14 cellular contexts compared by ENCODE assay signal in the genomic region with DNA sequence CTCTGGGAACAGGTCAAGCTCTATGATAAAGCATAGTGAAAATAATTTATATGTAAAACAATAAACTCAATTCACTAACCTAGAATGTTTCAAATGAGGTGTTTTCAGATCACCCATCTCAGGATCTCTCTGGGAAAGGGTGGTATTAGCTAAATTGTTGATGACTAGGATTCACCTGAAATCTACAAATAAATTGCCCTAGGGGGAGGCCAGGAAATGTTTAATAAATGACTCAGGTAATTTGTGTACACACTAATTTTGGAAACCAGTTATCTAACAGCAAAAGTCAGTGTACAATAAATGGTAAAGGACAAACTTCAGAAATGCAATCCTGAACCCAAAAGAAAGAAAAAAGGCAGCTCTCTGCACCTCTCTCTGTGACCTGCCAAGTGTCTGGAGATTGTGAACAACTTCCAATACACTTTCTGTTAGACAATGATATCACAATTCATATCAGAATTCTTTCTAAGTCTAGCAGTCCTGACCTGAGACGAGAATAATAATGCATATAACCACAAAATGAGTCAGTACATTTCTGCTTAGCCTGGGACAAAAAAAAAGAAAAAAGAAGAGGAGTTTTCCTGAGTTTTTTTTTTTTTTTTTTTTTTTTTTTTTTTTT.
DNase-seq lines count a peak whose midpoint lies in the region; ATAC-seq and TF ChIP-seq lines count a peak whose summit lies in the region.
"Had no signal": no experiment of that assay in that cellular context is flagged by ENCODE, and none has a peak within 500 bp of the region (broad histone marks: within the 10 kb centered on the region; RNA-seq: fewer than 3 reads in every experiment).

No MANE protein-coding gene starts in this region.

- intact Hi-C loops in left cardiac atrium (cut with DNase I), result no loop called here

- POLR2A ChIA-PET in BJ (lab: Charles Lee), result no interaction called here

- H3K9me3 ChIP-seq in adipocyte (ENCODE audit: control insufficient read depth, low read length), result no peaks in the 10 kb centered on the region

- ATAC-seq in GM19452 (IDR thresholded peaks at IDR 0.05; ENCODE audit: unreplicated experiment) (no peak), left cardiac atrium (no peak)
- ATAC-seq: activated CD8-positive, alpha-beta T cell treated with anti-CD3 and anti-CD28 coated beads for 36 hours had no signal

- no peak overlapping the region for H3K9ac ChIP-seq in adipocyte (ENCODE audit: low read length)

- TF ChIP-seq CTCF in BJ (IDR thresholded peaks at IDR 0.05; ENCODE audit: insufficient read depth, low read depth, low read length), result no peak

- no peaks in the 10 kb centered on the region for H3K4me1 ChIP-seq in adipocyte (ENCODE audit: control insufficient read depth, insufficient read depth, low read length)

- CTCF ChIA-PET in BJ (lab: Yijun Ruan, JAX), result no interaction called here

- no peaks in the 10 kb centered on the region for H3K36me3 ChIP-seq in BJ (ENCODE audit: control insufficient read depth, insufficient read depth, low read length)
- H3K36me3 ChIP-seq in adipocyte (ENCODE audit: control insufficient read depth, insufficient read depth, low read length, severe bottlenecking), result no peaks in the 10 kb centered on the region

- no peaks in the 10 kb centered on the region for H3K27me3 ChIP-seq in BJ (ENCODE audit: control insufficient read depth, insufficient read depth, low read length)
- H3K27me3 ChIP-seq in adipocyte (replicated peaks; ENCODE audit: control insufficient read depth, insufficient read depth, low read length), result no peaks in the 10 kb centered on the region

- H3K4me3 ChIP-seq in BJ (ENCODE audit: low read depth, low read length) (no peak overlapping the region), adipocyte (ENCODE audit: low read length) (no peak overlapping the region)
- H3K4me3 ChIP-seq: coronary artery had no signal

- DNase-seq in BJ (ENCODE audit: low read depth) (peak; percentile 16), HS-5 (ENCODE audit: low read depth) (peak; percentile 20), adipocyte (ENCODE audit: low read depth) (peak; percentile 69), iris pigment epithelial cell (ENCODE audit: low read depth) (peak; percentile 52), SIG-M5 treated with dmso at 0.1 percent for 504 hours (lab: John Stamatoyannopoulos, UW; ENCODE audit: unreplicated experiment) (no peak), left cardiac atrium (no peak)
- no peak for DNase-seq in activated CD8-positive, alpha-beta memory T cell treated with anti-CD3 and anti-CD28 coated beads, Interleukin-2, amount 50 U/mL, for 48 hours
- DNase-seq: activated CD8-positive, alpha-beta T cell treated with anti-CD3 and anti-CD28 coated beads for 36 hours; amygdala; immature natural killer cell; NCI-H1048; retina had no signal

Comparison
In these comparisons a context has a peak if more than half of its experiments do, and no peak if none do; other contexts are left out.
1. DNase-seq: peak in BJ (single experiment), HS-5 (single experiment), adipocyte (single experiment) and iris pigment epithelial cell (single experiment); none in activated CD8-positive, alpha-beta memory T cell treated with anti-CD3 and anti-CD28 coated beads, Interleukin-2, amount 50 U/mL, for 48 hours (single experiment), SIG-M5 treated with dmso at 0.1 percent for 504 hours (single experiment) and left cardiac atrium (single experiment).